In genomic region chr1:38064232-38064903, GRCh38 we compare ENCODE assay signal across 12 cellular contexts. TPM values are rescaled to one million over a fixed set of nuclear protein-coding genes. Genes with fewer than 3 reads are reported as not detected.
A peak's percentile ranks its signal among the peaks of the same experiment; 100 is the strongest.
DNase-seq lines count a peak whose midpoint lies in the region; ATAC-seq and TF ChIP-seq lines count a peak whose summit lies in the region.
"Had no signal": no experiment of that assay in that cellular context is flagged by ENCODE, and none has a peak within 500 bp of the region (broad histone marks: within the 10 kb centered on the region; RNA-seq: fewer than 3 reads in every experiment).

No MANE protein-coding gene starts in this region.

- no peaks in the 10 kb centered on the region for H3K79me2 ChIP-seq in HCT116 (ENCODE audit: insufficient read depth, low read length)
- H3K79me2 ChIP-seq in SK-N-SH (ENCODE audit: insufficient read depth) = no peaks in the 10 kb centered on the region

- CTCF ChIA-PET in HCT116 (lab: Charles Lee) (no interaction called here), SK-N-SH (lab: Yijun Ruan, JAX) (interaction anchor here (1.1 to 7.2 kb wide), 3 partner anchors 7 to 771 kb away, joined by 3 to 36 read pairs (median 5); no protein-coding TSS in a partner anchor), GM10248 (lab: Yijun Ruan, JAX) (interaction anchor here (7.9 kb wide), 1 partner anchor 8 kb away, joined by 68 read pairs; no protein-coding TSS in a partner anchor)

- POLR2A ChIA-PET in HCT116 (lab: Charles Lee) = no interaction called here
- POLR2A ChIA-PET in SK-N-SH (lab: Yijun Ruan, JAX) = no interaction called here
- POLR2A ChIA-PET in GM10248 (lab: Yijun Ruan, JAX) = no interaction called here

- H3K4me2 ChIP-seq in HCT116 (ENCODE audit: low read length) (peak overlapping the region; percentile 74), SK-N-SH (no peak overlapping the region)

- BruUV-seq in HCT116 (replicated peaks; lab: Mats Ljungman, UMichigan) = no TSS peak

- 59% methylated on average over 9 of the region's 11 CpGs for whole genome bisulfite sequencing in SK-N-SH (ENCODE audit: low lambda C conversion rate)

- TF ChIP-seq CTCF in HCT116 (IDR thresholded peaks at IDR 0.05 in 2 of 3, conservative IDR thresholded peaks at IDR 0.05 in 1 of 3; ENCODE audit: borderline replicate concordance in 1 of 3, insufficient read depth in 1 of 3, low read depth in 2 of 3, low read length in 2 of 3) (0 out of 6 replicates have a peak, but pooled peaks of 1 of the 3 experiments have one; percentile 3), SK-N-SH (IDR thresholded peaks at IDR 0.05) (no peak), foreskin fibroblast (IDR thresholded peaks at IDR 0.05; ENCODE audit: low read depth, low read length) (no peak), GM10248 (IDR thresholded peaks at IDR 0.05; ENCODE audit: control extremely low read depth, extremely low read depth, low read depth, missing control alignments) (no peak)

- H3K36me3 ChIP-seq in HCT116 (ENCODE audit: control insufficient read depth in 1 of 2, insufficient read depth in 2 of 2, low read length in 2 of 2) (no peaks in the 10 kb centered on the region), SK-N-SH (replicated peaks in 1 of 2; ENCODE audit: control insufficient read depth in 1 of 2, insufficient read depth in 2 of 2, low read length in 1 of 2) (no peaks in the 10 kb centered on the region)

- intact Hi-C loops in HCT116 (cut with micrococcal nuclease) = no loop called here

- peak; percentile 95 for ATAC-seq in HCT116
- ATAC-seq: activated naive CD8-positive, alpha-beta T cell treated with anti-CD3 and anti-CD28 coated beads, Interleukin-2, amount 50 U/mL, for 24 hours had no signal

- H3K9me2 ChIP-seq in HCT116 (ENCODE audit: insufficient read depth) (no peaks in the 10 kb centered on the region), SK-N-SH (no peaks in the 10 kb centered on the region)

- H2AFZ ChIP-seq in HCT116 (ENCODE audit: low read depth, low read length, poor library complexity, severe bottlenecking) = no peak overlapping the region
- no peak overlapping the region for H2AFZ ChIP-seq in SK-N-SH (ENCODE audit: low read depth)

- H4K20me1 ChIP-seq in HCT116 (ENCODE audit: insufficient read depth) = no peaks in the 10 kb centered on the region
- no peaks in the 10 kb centered on the region for H4K20me1 ChIP-seq in SK-N-SH (ENCODE audit: insufficient read depth)

- H3K27ac ChIP-seq in HCT116 (ENCODE audit: low read depth, low read length) = 0 out of 2 replicates have a peak overlapping the region, but pooled peaks have one; percentile 4
- H3K27ac ChIP-seq in SK-N-SH (ENCODE audit: low read depth in 2 of 2, low read length in 1 of 2) = no peak overlapping the region

- RAD21 ChIA-PET in HCT116 (lab: Charles Lee; ENCODE audit: low non-redundant PET in 1 of 2, low total read pairs in 2 of 2, uncharacterized antibody in 2 of 2, unreplicated experiment in 2 of 2) = no interaction called here

- H3K9me3 ChIP-seq in HCT116 (ENCODE audit: control insufficient read depth in 1 of 2, insufficient read depth in 1 of 2, low read depth in 1 of 2, low read length in 2 of 2) (no peaks in the 10 kb centered on the region), SK-N-SH (no peaks in the 10 kb centered on the region)

- DNase-seq in HCT116 (ENCODE audit: low read depth, low spot score) (peak; percentile 64), SK-N-SH (no peak), foreskin fibroblast (peak; percentile 56 to 68), renal cortical epithelial cell (ENCODE audit: low read depth) (peak; percentile 39), GM10248 (ENCODE audit: extremely low spot score) (no peak), NCI-H1105 (lab: John Stamatoyannopoulos, UW) (no peak), globus pallidus (ENCODE audit: low spot score) (no peak)
- no peak for DNase-seq in activated naive CD4-positive, alpha-beta T cell treated with anti-CD3 and anti-CD28 coated beads, Interleukin-2, amount 50 U/mL, for 16 hours
- DNase-seq: activated CD4-positive, alpha-beta T cell treated with anti-CD3 and anti-CD28 coated beads, Interleukin-2, amount 10 ng/mL, durations not matched to agents 7 days and 5 days; activated naive CD8-positive, alpha-beta T cell treated with anti-CD3 and anti-CD28 coated beads, Interleukin-2, amount 50 U/mL, for 24 hours; NCI-H2171 treated with DMSO at 0.1 percent for 48 hours had no signal

- no peak for TF ChIP-seq EP300 in SK-N-SH (IDR thresholded peaks at IDR 0.05; ENCODE audit: borderline replicate concordance in 1 of 2, low read depth in 1 of 2, low read length in 1 of 2)

- H3K27me3 ChIP-seq in HCT116 (ENCODE audit: insufficient read depth, low read length) (no peaks in the 10 kb centered on the region), SK-N-SH (ENCODE audit: insufficient read depth) (peaks cover 27% of the 10 kb centered on the region; the same call in 1 of the 2 replicates)

- 0 out of 2 replicates have a peak, but pooled peaks have one; percentile 14 for TF ChIP-seq RAD21 in HCT116 (IDR thresholded peaks at IDR 0.05; ENCODE audit: low read depth)
- TF ChIP-seq RAD21 in SK-N-SH (IDR thresholded peaks at IDR 0.05; ENCODE audit: low read length) = no peak

- TF ChIP-seq POLR2A in HCT116 (IDR thresholded peaks at IDR 0.05; ENCODE audit: borderline replicate concordance, extremely low read depth, insufficient read depth, insufficient read length) = no peak

- no peaks in the 10 kb centered on the region for H3F3A ChIP-seq in SK-N-SH (replicated peaks; ENCODE audit: insufficient read depth)

- peak overlapping the region; percentile 5 to 34; a peak in 3 of 4 replicates for H3K4me3 ChIP-seq in HCT116 (replicated peaks in 1 of 2; ENCODE audit: low read depth in 1 of 2, low read length in 2 of 2)
- H3K4me3 ChIP-seq in SK-N-SH (ENCODE audit: low read depth in 2 of 2, low read length in 1 of 2) = no peak overlapping the region
- H3K4me3 ChIP-seq in foreskin fibroblast (ENCODE audit: low read depth in 1 of 2, low read length in 2 of 2) = no peak overlapping the region
- H3K4me3 ChIP-seq: skin epidermis had no signal

- H3K4me1 ChIP-seq in HCT116 (ENCODE audit: control insufficient read depth in 1 of 2, insufficient read depth in 2 of 2, low read length in 2 of 2) (peaks cover 12 to 27% of the 10 kb centered on the region in 2 experiments), SK-N-SH (ENCODE audit: control insufficient read depth in 1 of 2, insufficient read depth in 2 of 2, low read depth in 1 of 2, low read length in 1 of 2) (peaks cover 0 to 14% of the 10 kb centered on the region in 2 experiments; a peak in 2 of 4 replicates)

- H3K9ac ChIP-seq in HCT116 (ENCODE audit: low read length) (peak overlapping the region; percentile 52), SK-N-SH (no peak overlapping the region)

TF ChIP-seq in HCT116, 20 proteins besides CTCF, POLR2A, EP300 and RAD21 (continues in another document):
- TF ChIP-seq YY1 (IDR thresholded peaks at IDR 0.05; ENCODE audit: extremely low read depth, insufficient replicate concordance, low read depth, low read length) (peak; percentile 71), FOSL1 (IDR thresholded peaks at IDR 0.05; ENCODE audit: low read depth) (peak; percentile 75), CEBPB (IDR thresholded peaks at IDR 0.05; ENCODE audit: low read depth) (no peak)

TF ChIP-seq in SK-N-SH, 30 proteins besides CTCF, POLR2A, EP300 and RAD21:
- TF ChIP-seq FOSL2 (IDR thresholded peaks at IDR 0.05; ENCODE audit: borderline replicate concordance, low read depth) (peak; percentile 32; the same call in 1 of the 2 replicates), MXI1 (IDR thresholded peaks at IDR 0.05; ENCODE audit: low read depth, low read length) (no peak)

RNA-seq across cellular contexts. Expression of gene POU3F1, which starts 17.8 kb away (rescaled TPM):
- not detected for total RNA-seq in HCT116 (2021; ENCODE audit: unreplicated experiment)
- 0.08 TPM in 1 of 2 replicates, not detected in the other for polyA plus RNA-seq in HCT116 (2012)
- polyA plus RNA-seq in SK-N-SH (2012; rRNA removed) = not detected in 2 replicates
- not detected in 2 replicates for polyA plus RNA-seq in SK-N-SH (2012; cell fraction: cytosol; rRNA removed)
- polyA plus RNA-seq in SK-N-SH (2012; cell fraction: nucleus; rRNA removed) = not detected in 2 replicates
- total RNA-seq in renal cortical epithelial cell = 0.05 TPM in 1 of 2 replicates, not detected in the other
- total RNA-seq: activated CD4-positive, alpha-beta T cell treated with anti-CD3 and anti-CD28 coated beads, Interleukin-2, amount 10 ng/mL, durations not matched to agents 7 days and 5 days had no signal

RNA-seq across cellular contexts. Expression of gene UTP11, which starts 51.8 kb away (rescaled TPM):
- total RNA-seq in HCT116 (2021; ENCODE audit: unreplicated experiment) = 47.5 TPM
- polyA plus RNA-seq in HCT116 (2012) = 14.0 and 20.2 TPM in 2 replicates
- 26.8 and 27.3 TPM in 2 replicates for polyA plus RNA-seq in SK-N-SH (2012; rRNA removed)
- 38.0 and 45.1 TPM in 2 replicates for polyA plus RNA-seq in SK-N-SH (2012; cell fraction: cytosol; rRNA removed)
- 12.3 and 17.0 TPM in 2 replicates for polyA plus RNA-seq in SK-N-SH (2012; cell fraction: nucleus; rRNA removed)
- total RNA-seq in renal cortical epithelial cell = 34.8 and 46.7 TPM in 2 replicates

RNA-seq across cellular contexts. Expression of gene FHL3, which starts 59.1 kb away (rescaled TPM):
- total RNA-seq in HCT116 (2021; ENCODE audit: unreplicated experiment) = 22.5 TPM
- 27.5 and 29.5 TPM in 2 replicates for polyA plus RNA-seq in HCT116 (2012)
- polyA plus RNA-seq in SK-N-SH (2012; rRNA removed) = 4.2 and 6.8 TPM in 2 replicates
- 4.1 and 7.3 TPM in 2 replicates for polyA plus RNA-seq in SK-N-SH (2012; cell fraction: cytosol; rRNA removed)
- polyA plus RNA-seq in SK-N-SH (2012; cell fraction: nucleus; rRNA removed) = 13.5 and 14.1 TPM in 2 replicates
- total RNA-seq in renal cortical epithelial cell = 3.0 and 22.3 TPM in 2 replicates

Comparison
In these comparisons a context has a peak if more than half of its experiments do, and no peak if none do; other contexts are left out.
1. DNase-seq: peak in HCT116 (single experiment), foreskin fibroblast (2 of 2) and renal cortical epithelial cell (single experiment); none in SK-N-SH (single experiment), GM10248 (single experiment), NCI-H1105 (single experiment), activated naive CD4-positive, alpha-beta T cell treated with anti-CD3 and anti-CD28 coated beads, Interleukin-2, amount 50 U/mL, for 16 hours (single experiment) and globus pallidus (single experiment).
2. H3K4me3 ChIP-seq: peak in HCT116 (2 of 2); none in SK-N-SH (0 of 2) and foreskin fibroblast (0 of 2).
3. Of the 11 proteins assayed by ChIP-seq in both SK-N-SH and HCT116: peak only in SK-N-SH: none; only in HCT116: MAX, RAD21 and YY1; in both: none; in neither: 7; mixed calls (peak in some experiments, not most) for 1.